Comparison of ENCODE assay signal across 3 cellular contexts in the genomic region with DNA sequence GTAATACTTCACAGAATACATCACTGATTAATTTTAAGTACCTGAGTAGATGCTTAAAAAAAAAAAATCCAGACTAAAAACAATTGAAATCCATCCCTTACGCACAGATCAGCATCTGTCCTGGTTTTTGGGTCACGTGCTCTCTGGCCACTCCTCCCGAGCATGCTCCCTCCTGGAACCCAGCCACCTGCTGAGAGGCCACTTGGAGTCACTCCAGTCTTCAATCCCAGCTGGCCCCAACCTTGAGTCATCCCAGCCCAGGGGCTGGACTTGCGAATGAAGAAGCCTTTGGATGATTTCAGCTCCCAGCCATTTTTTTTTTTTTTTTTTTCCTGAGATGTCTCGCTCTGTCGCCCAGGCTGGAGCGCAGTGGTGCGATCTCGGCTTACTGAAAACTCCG.
TF ChIP-seq lines count a peak whose summit lies in the region.

No MANE protein-coding gene starts in this region.

TF ChIP-seq in A549, 52 proteins besides CTCF, POLR2A, EP300 and RAD21:
- TF ChIP-seq HOXB13 (CRISPR knock-in tag; IDR thresholded peaks at IDR 0.05; ENCODE audit: low read depth) (no peak), USF2 (IDR thresholded peaks at IDR 0.05) (peak; percentile 86), FOSL2 (IDR thresholded peaks at IDR 0.05) (no peak), FOSL2 (CRISPR knock-in tag; IDR thresholded peaks at IDR 0.05) (peak; percentile 61), REST (IDR thresholded peaks at IDR 0.05) (no peak), JUNB (IDR thresholded peaks at IDR 0.05) (no peak)
- TF ChIP-seq, protein P1, sequence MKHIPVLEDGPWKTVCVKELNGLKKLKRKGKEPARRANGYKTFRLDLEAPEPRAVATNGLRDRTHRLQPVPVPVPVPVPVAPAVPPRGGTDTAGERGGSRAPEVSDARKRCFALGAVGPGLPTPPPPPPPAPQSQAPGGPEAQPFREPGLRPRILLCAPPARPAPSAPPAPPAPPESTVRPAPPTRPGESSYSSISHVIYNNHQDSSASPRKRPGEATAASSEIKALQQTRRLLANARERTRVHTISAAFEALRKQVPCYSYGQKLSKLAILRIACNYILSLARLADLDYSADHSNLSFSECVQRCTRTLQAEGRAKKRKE (CRISPR knock-in tag; IDR thresholded peaks at IDR 0.05; ENCODE audit: low read depth): no peak

TF ChIP-seq in IMR-90, 13 proteins besides CTCF, POLR2A, EP300 and RAD21:
- TF ChIP-seq USF2 (IDR thresholded peaks at IDR 0.05; ENCODE audit: low read depth, low read length) (peak; percentile 63), BHLHE40 (IDR thresholded peaks at IDR 0.05; ENCODE audit: low read depth, low read length) (no peak)

TF ChIP-seq in HepG2, 621 proteins besides CTCF, POLR2A, EP300 and RAD21:
- TF ChIP-seq IRX3 (CRISPR knock-in tag; IDR thresholded peaks at IDR 0.05; ENCODE audit: borderline replicate concordance, low read depth) (no peak), KLF16 (CRISPR knock-in tag; IDR thresholded peaks at IDR 0.05) (no peak), PRPF4 (IDR thresholded peaks at IDR 0.05; ENCODE audit: low read depth, low read length, poor library complexity, severe bottlenecking) (no peak), ZNF264 (CRISPR knock-in tag; IDR thresholded peaks at IDR 0.05) (no peak), MNT (IDR thresholded peaks at IDR 0.05) (0 out of 2 replicates have a peak, but pooled peaks have one; percentile 26)
- TF ChIP-seq, protein P2, sequence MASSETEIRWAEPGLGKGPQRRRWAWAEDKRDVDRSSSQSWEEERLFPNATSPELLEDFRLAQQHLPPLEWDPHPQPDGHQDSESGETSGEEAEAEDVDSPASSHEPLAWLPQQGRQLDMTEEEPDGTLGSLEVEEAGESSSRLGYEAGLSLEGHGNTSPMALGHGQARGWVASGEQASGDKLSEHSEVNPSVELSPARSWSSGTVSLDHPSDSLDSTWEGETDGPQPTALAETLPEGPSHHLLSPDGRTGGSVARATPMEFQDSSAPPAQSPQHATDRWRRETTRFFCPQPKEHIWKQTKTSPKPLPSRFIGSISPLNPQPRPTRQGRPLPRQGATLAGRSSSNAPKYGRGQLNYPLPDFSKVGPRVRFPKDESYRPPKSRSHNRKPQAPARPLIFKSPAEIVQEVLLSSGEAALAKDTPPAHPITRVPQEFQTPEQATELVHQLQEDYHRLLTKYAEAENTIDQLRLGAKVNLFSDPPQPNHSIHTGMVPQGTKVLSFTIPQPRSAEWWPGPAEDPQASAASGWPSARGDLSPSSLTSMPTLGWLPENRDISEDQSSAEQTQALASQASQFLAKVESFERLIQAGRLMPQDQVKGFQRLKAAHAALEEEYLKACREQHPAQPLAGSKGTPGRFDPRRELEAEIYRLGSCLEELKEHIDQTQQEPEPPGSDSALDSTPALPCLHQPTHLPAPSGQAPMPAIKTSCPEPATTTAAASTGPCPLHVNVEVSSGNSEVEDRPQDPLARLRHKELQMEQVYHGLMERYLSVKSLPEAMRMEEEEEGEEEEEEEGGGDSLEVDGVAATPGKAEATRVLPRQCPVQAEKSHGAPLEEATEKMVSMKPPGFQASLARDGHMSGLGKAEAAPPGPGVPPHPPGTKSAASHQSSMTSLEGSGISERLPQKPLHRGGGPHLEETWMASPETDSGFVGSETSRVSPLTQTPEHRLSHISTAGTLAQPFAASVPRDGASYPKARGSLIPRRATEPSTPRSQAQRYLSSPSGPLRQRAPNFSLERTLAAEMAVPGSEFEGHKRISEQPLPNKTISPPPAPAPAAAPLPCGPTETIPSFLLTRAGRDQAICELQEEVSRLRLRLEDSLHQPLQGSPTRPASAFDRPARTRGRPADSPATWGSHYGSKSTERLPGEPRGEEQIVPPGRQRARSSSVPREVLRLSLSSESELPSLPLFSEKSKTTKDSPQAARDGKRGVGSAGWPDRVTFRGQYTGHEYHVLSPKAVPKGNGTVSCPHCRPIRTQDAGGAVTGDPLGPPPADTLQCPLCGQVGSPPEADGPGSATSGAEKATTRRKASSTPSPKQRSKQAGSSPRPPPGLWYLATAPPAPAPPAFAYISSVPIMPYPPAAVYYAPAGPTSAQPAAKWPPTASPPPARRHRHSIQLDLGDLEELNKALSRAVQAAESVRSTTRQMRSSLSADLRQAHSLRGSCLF (CRISPR knock-in tag; IDR thresholded peaks at IDR 0.05; ENCODE audit: borderline replicate concordance): no peak
